In genomic region chr7:106397994-106398393, GRCh38 we compare ENCODE assay signal across 28 cellular contexts.
DNase-seq lines count a peak whose midpoint lies in the region; ATAC-seq, FAIRE-seq and TF ChIP-seq lines count a peak whose summit lies in the region.
"Had no signal": no experiment of that assay in that cellular context is flagged by ENCODE, and none has a peak within 500 bp of the region (broad histone marks: within the 10 kb centered on the region; RNA-seq: fewer than 3 reads in every experiment).

No MANE protein-coding gene starts in this region.

- H3K27ac Mint-ChIP-seq in activated naive CD4-positive, alpha-beta T cell treated with anti-CD3 and anti-CD28 coated beads, Interleukin-2, amount 50 U/mL, for 24 hours = peak overlapping the region; percentile 63
- H3K27ac Mint-ChIP-seq in activated naive CD4-positive, alpha-beta T cell treated with anti-CD3 and anti-CD28 coated beads, Interleukin-2, amount 50 U/mL, for 72 hours = no peak overlapping the region
- H3K27ac Mint-ChIP-seq: CD4-positive, alpha-beta memory T cell; CD4-positive, CD25-positive, alpha-beta regulatory T cell; CD8-positive, alpha-beta memory T cell had no signal

- no peak overlapping the region for H2AFZ ChIP-seq in K562 (ENCODE audit: low read depth, low read length)

- H3K4me1 ChIP-seq in K562 (replicated peaks in 1 of 2; ENCODE audit: control insufficient read depth in 2 of 2, insufficient read depth in 2 of 2, low read length in 2 of 2) = peaks cover 0 to 4% of the 10 kb centered on the region in 2 experiments; a peak in 1 of 5 replicates
- H3K4me1 ChIP-seq: BE2C, BLaER1 had no signal

- H3K79me2 ChIP-seq in K562 (ENCODE audit: control insufficient read depth, insufficient read depth, low read length) = no peaks in the 10 kb centered on the region

- H3K9me1 ChIP-seq in K562 (ENCODE audit: control insufficient read depth, insufficient read depth, low read length) = no peaks in the 10 kb centered on the region

- no peak for TF ChIP-seq EP300 in K562 (IDR thresholded peaks at IDR 0.05; ENCODE audit: low read length)

- CTCF ChIA-PET in K562 (lab: Yijun Ruan, JAX; ENCODE audit: low intra/inter-chr PET ratio) = no interaction called here

- no peak for DNase-seq in activated naive CD4-positive, alpha-beta T cell treated with anti-CD3 and anti-CD28 coated beads, Interleukin-2, amount 50 U/mL, for 72 hours (ENCODE audit: low spot score in 2 of 2)
- peak in 1 of 4 experiments; percentile 38 for DNase-seq in K562 (ENCODE audit: extremely low read depth in 1 of 4, low spot score in 3 of 4)
- peak; percentile 16 for DNase-seq in kidney tubule cell (ENCODE audit: low spot score)
- no peak for DNase-seq in NCI-H2107 (lab: John Stamatoyannopoulos, UW)
- DNase-seq in cerebellum (ENCODE audit: low spot score) = no peak
- DNase-seq: 8988T; ACHN; BE2C; C1 segment of cervical spinal cord; CD4-positive, alpha-beta memory T cell; CD4-positive, CD25-positive, alpha-beta regulatory T cell; CD8-positive, alpha-beta memory T cell; COR-L47; DMS 273 treated with DMSO at 0.1 percent for 48 hours; DMS153; DMS79; DND-41; EL; GDM1 had no signal

- no peak overlapping the region for H3K9ac ChIP-seq in K562 (ENCODE audit: insufficient read depth in 1 of 2, low read depth in 2 of 2, low read length in 2 of 2)
- H3K9ac ChIP-seq: BLaER1 had no signal

- TF ChIP-seq POLR2A in K562 (conservative IDR thresholded peaks at IDR 0.05) = no peak

- no peak overlapping the region for H3K4me3 Mint-ChIP-seq in activated naive CD4-positive, alpha-beta T cell treated with anti-CD3 and anti-CD28 coated beads, Interleukin-2, amount 50 U/mL, for 24 hours
- H3K4me3 Mint-ChIP-seq: CD14-positive monocyte; CD4-positive, CD25-positive, alpha-beta regulatory T cell; CD8-positive, alpha-beta memory T cell had no signal

- peaks cover 6 to 9% of the 10 kb centered on the region in 2 experiments; a peak in 2 of 5 replicates for H3K27me3 ChIP-seq in K562 (ENCODE audit: control insufficient read depth in 2 of 2, insufficient read depth in 2 of 2, low read length in 2 of 2)
- H3K27me3 ChIP-seq: BLaER1 had no signal

- H3K27ac ChIP-seq in K562 (ENCODE audit: extremely low read depth, low read depth, low read length) = no peak overlapping the region
- H3K27ac ChIP-seq: BLaER1 had no signal

- in situ Hi-C loops in K562 (cut with MboI) = no loop called here

- no peak for ATAC-seq in activated naive CD4-positive, alpha-beta T cell treated with anti-CD3 and anti-CD28 coated beads, Interleukin-2, amount 50 U/mL, for 72 hours
- peak; percentile 62 for ATAC-seq in K562
- ATAC-seq in HG03280 (IDR thresholded peaks at IDR 0.05; ENCODE audit: unreplicated experiment) = no peak
- ATAC-seq: GM12878 had no signal

- H3K4me1 Mint-ChIP-seq in activated naive CD4-positive, alpha-beta T cell treated with anti-CD3 and anti-CD28 coated beads, Interleukin-2, amount 50 U/mL, for 24 hours = peaks cover 6% of the 10 kb centered on the region
- H3K4me1 Mint-ChIP-seq: CD4-positive, alpha-beta memory T cell; CD4-positive, CD25-positive, alpha-beta regulatory T cell; CD8-positive, alpha-beta memory T cell had no signal

- WGBS in K562 (ENCODE audit: insufficient coverage, low coverage, missing lambda C conversion rate) = 5% methylated on average over 5 of the region's 5 CpGs

- H3K36me3 ChIP-seq in K562 (ENCODE audit: control insufficient read depth, insufficient read depth, low read length) = no peaks in the 10 kb centered on the region
- H3K36me3 ChIP-seq: BE2C, BLaER1 had no signal

- BruUV-seq in K562 (replicated peaks; lab: Mats Ljungman, UMichigan) = no TSS peak

- H3K9me3 ChIP-seq in K562 (replicated peaks; ENCODE audit: control insufficient read depth, insufficient read depth, low read depth, low read length) = no peaks in the 10 kb centered on the region; the same call in 1 of the 2 replicates
- H3K9me3 ChIP-seq: BE2C, BLaER1 had no signal

- H3K27me3 Mint-ChIP-seq in activated naive CD4-positive, alpha-beta T cell treated with anti-CD3 and anti-CD28 coated beads, Interleukin-2, amount 50 U/mL, for 24 hours = peaks cover 22% of the 10 kb centered on the region

- H3K36me3 Mint-ChIP-seq in activated naive CD4-positive, alpha-beta T cell treated with anti-CD3 and anti-CD28 coated beads, Interleukin-2, amount 50 U/mL, for 24 hours = no peaks in the 10 kb centered on the region
- H3K36me3 Mint-ChIP-seq in activated naive CD4-positive, alpha-beta T cell treated with anti-CD3 and anti-CD28 coated beads, Interleukin-2, amount 50 U/mL, for 72 hours = peaks cover 4 to 12% of the 10 kb centered on the region in 2 donors
- H3K36me3 Mint-ChIP-seq: CD14-positive monocyte; CD4-positive, alpha-beta memory T cell; CD4-positive, CD25-positive, alpha-beta regulatory T cell; CD8-positive, alpha-beta memory T cell had no signal

- peak; percentile 51 for FAIRE-seq in K562 (lab: Jason Lieb, UNC)
- FAIRE-seq: A204.1, GM12878, GM12892, GM18507, GM19239 had no signal

- no peak for TF ChIP-seq CTCF in K562 (IDR thresholded peaks at IDR 0.05 in 2 of 3, conservative IDR thresholded peaks at IDR 0.05 in 1 of 3; ENCODE audit: insufficient read depth in 2 of 3, low read depth in 1 of 3, low read length in 3 of 3)

- no peak overlapping the region for H3K4me2 ChIP-seq in K562 (ENCODE audit: insufficient read depth, low read length)
- H3K4me2 ChIP-seq: BLaER1 had no signal

- intact Hi-C loops in K562 (cut with micrococcal nuclease) = no loop called here

- no peak overlapping the region for H3K4me3 ChIP-seq in K562
- H3K4me3 ChIP-seq: BLaER1, GM12878 had no signal

- TF ChIP-seq RAD21 in K562 (CRISPR knock-in tag; conservative IDR thresholded peaks at IDR 0.05 in 1 of 2, IDR thresholded peaks at IDR 0.05 in 1 of 2) = no peak

- POLR2A ChIA-PET in K562 (lab: Yijun Ruan, JAX) = interaction anchor here (1.0 to 1.7 kb wide), 2 partner anchors 9 to 11 kb away, joined by 3 to 4 read pairs; no protein-coding TSS in a partner anchor

- no peaks in the 10 kb centered on the region for H3K9me3 Mint-ChIP-seq in activated naive CD4-positive, alpha-beta T cell treated with anti-CD3 and anti-CD28 coated beads, Interleukin-2, amount 50 U/mL, for 24 hours
- peaks cover 0 to 22% of the 10 kb centered on the region in 2 donors for H3K9me3 Mint-ChIP-seq in activated naive CD4-positive, alpha-beta T cell treated with anti-CD3 and anti-CD28 coated beads, Interleukin-2, amount 50 U/mL, for 72 hours
- H3K9me3 Mint-ChIP-seq: CD4-positive, CD25-positive, alpha-beta regulatory T cell; CD8-positive, alpha-beta memory T cell had no signal

- no peaks in the 10 kb centered on the region for H4K20me1 ChIP-seq in K562 (replicated peaks; ENCODE audit: control insufficient read depth, insufficient read depth, low read length)
- H4K20me1 ChIP-seq: BLaER1 had no signal

TF ChIP-seq in K562, 482 proteins besides CTCF, POLR2A, EP300 and RAD21 (continues in another document):
- TF ChIP-seq MAFK (IDR thresholded peaks at IDR 0.05; ENCODE audit: low read length) (peak; percentile 55; the same call in 1 of the 2 replicates), ZNF609 (CRISPR knock-in tag; IDR thresholded peaks at IDR 0.05; ENCODE audit: borderline replicate concordance) (no peak), MAFF (IDR thresholded peaks at IDR 0.05; ENCODE audit: low read length) (peak; percentile 22; the same call in 1 of the 2 replicates), RCOR1 (IDR thresholded peaks at IDR 0.05; ENCODE audit: borderline replicate concordance in 1 of 2, low read depth in 2 of 2, low read length in 2 of 2) (0 out of 4 replicates have a peak, but pooled peaks of 1 of the 2 experiments have one; percentile 20), CTBP1 (IDR thresholded peaks at IDR 0.05; ENCODE audit: borderline replicate concordance) (peak; percentile 47; the same call in 1 of the 2 replicates), C11orf30 (IDR thresholded peaks at IDR 0.05; ENCODE audit: low read depth) (peak; percentile 67), CXXC5 (CRISPR knock-in tag; IDR thresholded peaks at IDR 0.05) (0 out of 2 replicates have a peak, but pooled peaks have one; percentile 7), ZC3H8 (IDR thresholded peaks at IDR 0.05) (no peak), KAT7 (CRISPR knock-in tag; IDR thresholded peaks at IDR 0.05; ENCODE audit: borderline replicate concordance) (no peak)
